Comparison of ENCODE assay signal across 10 cellular contexts in the genomic region with DNA sequence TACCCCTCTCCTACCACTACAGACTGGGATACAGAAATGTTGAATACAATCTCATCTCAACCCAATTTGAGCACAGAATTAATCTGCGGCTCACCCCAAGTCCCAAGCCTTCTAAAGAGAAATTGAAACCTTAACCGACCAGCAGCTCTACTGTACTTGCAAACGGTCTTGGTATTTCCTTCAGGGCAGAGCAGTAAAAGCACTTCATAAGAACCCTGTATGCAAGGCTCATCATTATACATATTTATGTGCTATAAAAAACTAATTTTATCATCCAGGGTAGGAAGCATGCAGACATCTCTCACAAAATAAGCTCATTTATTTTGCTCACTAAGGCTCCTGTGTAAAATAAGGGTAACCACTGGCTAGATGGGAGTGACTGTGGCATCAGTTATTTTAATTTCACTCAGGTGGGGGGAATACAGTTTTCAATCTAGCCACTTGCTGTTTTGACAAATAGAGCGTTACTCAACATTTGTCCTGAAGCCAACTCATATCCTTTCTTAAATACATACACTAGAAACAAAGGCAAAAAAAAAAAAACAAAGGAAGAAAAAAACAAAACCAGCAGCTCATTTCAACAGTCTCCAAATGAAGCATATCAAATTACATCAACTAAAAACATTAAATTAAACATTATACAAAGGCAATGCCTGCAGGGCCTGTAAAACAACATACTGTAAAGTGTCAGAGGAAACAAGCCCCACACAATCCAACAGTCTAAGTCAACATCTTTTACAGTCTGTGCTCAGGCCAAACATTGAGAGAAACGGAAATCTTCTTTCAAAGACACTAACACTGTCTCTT.
DNase-seq lines count a peak whose midpoint lies in the region; ATAC-seq and TF ChIP-seq lines count a peak whose summit lies in the region.
"Had no signal": no experiment of that assay in that cellular context is flagged by ENCODE, and none has a peak within 500 bp of the region (broad histone marks: within the 10 kb centered on the region; RNA-seq: fewer than 3 reads in every experiment).

No MANE protein-coding gene starts in this region.

- no peaks in the 10 kb centered on the region for H3K9me3 Mint-ChIP-seq in CD4-positive, alpha-beta memory T cell
- no peaks in the 10 kb centered on the region for H3K9me3 Mint-ChIP-seq in WTC11
- H3K9me3 Mint-ChIP-seq: activated naive CD4-positive, alpha-beta T cell treated with anti-CD3 and anti-CD28 coated beads, Interleukin-2, amount 10 ng/mL, durations not matched to agents 7 days and 5 days had no signal

- TF ChIP-seq CTCF in MM.1S (IDR thresholded peaks at IDR 0.05; ENCODE audit: low read length), result no peak
- no peak for TF ChIP-seq CTCF in WTC11 (IDR thresholded peaks at IDR 0.05)
- TF ChIP-seq CTCF in GM13976 (IDR thresholded peaks at IDR 0.05; ENCODE audit: borderline replicate concordance, control extremely low read depth, extremely low read depth, insufficient read depth, missing control alignments), result no peak

- H4K20me1 ChIP-seq in MM.1S (ENCODE audit: insufficient read depth, low read length), result no peaks in the 10 kb centered on the region

- H3K79me2 ChIP-seq in MM.1S (ENCODE audit: low read length), result no peaks in the 10 kb centered on the region

- no peaks in the 10 kb centered on the region for H3K27me3 ChIP-seq in CD4-positive, alpha-beta memory T cell (ENCODE audit: insufficient read depth, low read length)
- H3K27me3 ChIP-seq in MM.1S (replicated peaks; ENCODE audit: insufficient read depth, low read length), result no peaks in the 10 kb centered on the region

- no peak overlapping the region for H3K27ac ChIP-seq in CD4-positive, alpha-beta memory T cell (ENCODE audit: low read depth, low read length)
- H3K27ac ChIP-seq in MM.1S (ENCODE audit: low read length), result peak overlapping the region; percentile 50; the same call in 1 of the 2 replicates

- intact Hi-C loops in CD4-positive, alpha-beta memory T cell (cut with micrococcal nuclease), result no loop called here

- peaks cover 10 to 16% (median 13%) of the 10 kb centered on the region in 4 donors for H3K4me1 Mint-ChIP-seq in CD4-positive, alpha-beta memory T cell
- peaks cover 16% of the 10 kb centered on the region for H3K4me1 Mint-ChIP-seq in WTC11

- in situ Hi-C loops in GM13976 (cut with MboI; ENCODE audit: low sequenced_read_pairs, unreplicated experiment), result no loop called here

- peak overlapping the region in 6 of 7 donors; percentile 2 to 80 (median 60) for H3K27ac Mint-ChIP-seq in CD4-positive, alpha-beta memory T cell
- H3K27ac Mint-ChIP-seq in WTC11, result peak overlapping the region; percentile 82

- no peaks in the 10 kb centered on the region for H3K9me2 ChIP-seq in MM.1S (replicated peaks; ENCODE audit: insufficient read depth, low read length)

- H3K4me3 ChIP-seq in CD4-positive, alpha-beta memory T cell (ENCODE audit: low read length in 2 of 2), result no peak overlapping the region
- H3K4me3 ChIP-seq in MM.1S (ENCODE audit: low read length), result peak overlapping the region; percentile 49

- no peaks in the 10 kb centered on the region for H3K27me3 Mint-ChIP-seq in CD4-positive, alpha-beta memory T cell
- no peaks in the 10 kb centered on the region for H3K27me3 Mint-ChIP-seq in WTC11 (ENCODE audit: low read depth)
- H3K27me3 Mint-ChIP-seq: activated naive CD4-positive, alpha-beta T cell treated with anti-CD3 and anti-CD28 coated beads, Interleukin-2, amount 10 ng/mL, durations not matched to agents 7 days and 5 days had no signal

- peaks cover 19 to 21% of the 10 kb centered on the region in 2 donors for H3K36me3 Mint-ChIP-seq in CD4-positive, alpha-beta memory T cell
- H3K36me3 Mint-ChIP-seq in WTC11, result no peaks in the 10 kb centered on the region; the same call in 1 of the 2 replicates

- 0 out of 2 replicates have a peak, but pooled peaks cover 6% of the 10 kb centered on the region for H3F3A ChIP-seq in MM.1S (ENCODE audit: insufficient read depth, low read length)

- H2AFZ ChIP-seq in MM.1S (ENCODE audit: low read length), result 0 out of 2 replicates have a peak overlapping the region, but pooled peaks have one; percentile 46

- H3K36me3 ChIP-seq in CD4-positive, alpha-beta memory T cell (ENCODE audit: insufficient read depth, low read length), result no peaks in the 10 kb centered on the region
- H3K36me3 ChIP-seq in MM.1S (replicated peaks; ENCODE audit: insufficient read depth, low read length), result no peaks in the 10 kb centered on the region

- H3K9ac ChIP-seq in MM.1S (ENCODE audit: low read length), result peak overlapping the region; percentile 37; the same call in 1 of the 2 replicates

- peak overlapping the region in 5 of 8 donors; percentile 38 to 68 (median 60) for H3K4me3 Mint-ChIP-seq in CD4-positive, alpha-beta memory T cell
- no peak overlapping the region for H3K4me3 Mint-ChIP-seq in WTC11
- H3K4me3 Mint-ChIP-seq: activated naive CD4-positive, alpha-beta T cell treated with anti-CD3 and anti-CD28 coated beads, Interleukin-2, amount 10 ng/mL, durations not matched to agents 7 days and 5 days had no signal

- POLR2A ChIA-PET in CD4-positive, alpha-beta memory T cell (lab: Charles Lee; ENCODE audit: partially characterized antibody), result no interaction called here
- POLR2A ChIA-PET in WTC11 (lab: Charles Lee), result no interaction called here

- CTCF ChIA-PET in CD4-positive, alpha-beta memory T cell (lab: Charles Lee; ENCODE audit: partially characterized antibody), result interaction anchor here (1.1 kb wide), 1 partner anchor 12 kb away, joined by 5 read pairs; no protein-coding TSS in a partner anchor
- CTCF ChIA-PET in WTC11 (lab: Charles Lee), result interaction anchor here (1.5 to 2.1 kb wide), 3 partner anchors 35 to 255 kb away, joined by 4 to 6 read pairs (median 6); no protein-coding TSS in a partner anchor

- no peaks in the 10 kb centered on the region for H3K9me3 ChIP-seq in CD4-positive, alpha-beta memory T cell (ENCODE audit: control insufficient read depth in 1 of 2, low read length in 2 of 2)
- H3K9me3 ChIP-seq in MM.1S (replicated peaks; ENCODE audit: insufficient read depth, low read length), result no peaks in the 10 kb centered on the region

- no peak for DNase-seq in CD4-positive, alpha-beta memory T cell
- peak; percentile 70 for DNase-seq in MM.1S
- no peak for DNase-seq in WTC11 (ENCODE audit: low spot score)
- peak; percentile 53 for DNase-seq in left kidney (ENCODE audit: low read depth, low spot score)
- DNase-seq in NCI-H1694 treated with DMSO at 0.1 percent for 48 hours (lab: John Stamatoyannopoulos, UW), result no peak
- DNase-seq in anterior cingulate cortex (lab: John Stamatoyannopoulos, UW), result no peak
- DNase-seq in GM13976 (ENCODE audit: low spot score), result no peak
- DNase-seq: activated naive CD4-positive, alpha-beta T cell treated with anti-CD3 and anti-CD28 coated beads, Interleukin-2, amount 10 ng/mL, durations not matched to agents 7 days and 5 days; left cardiac atrium had no signal

- ATAC-seq in WTC11 (no peak), HG03460 (IDR thresholded peaks at IDR 0.05; ENCODE audit: unreplicated experiment) (no peak)
- ATAC-seq: left cardiac atrium had no signal

- H3K4me1 ChIP-seq in CD4-positive, alpha-beta memory T cell (ENCODE audit: insufficient read depth, low read length), result no peaks in the 10 kb centered on the region
- peaks cover 13% of the 10 kb centered on the region; the same call in 1 of the 2 replicates for H3K4me1 ChIP-seq in MM.1S (ENCODE audit: low read length)

- H3K4me2 ChIP-seq in MM.1S (ENCODE audit: low read depth, low read length), result peak overlapping the region; percentile 45

TF ChIP-seq in WTC11, 78 proteins besides CTCF, POLR2A, EP300 and RAD21:
- TF ChIP-seq FOXP1 (CRISPR knock-in tag; IDR thresholded peaks at IDR 0.05; ENCODE audit: borderline replicate concordance), result no peak
- TF ChIP-seq, protein P1, sequence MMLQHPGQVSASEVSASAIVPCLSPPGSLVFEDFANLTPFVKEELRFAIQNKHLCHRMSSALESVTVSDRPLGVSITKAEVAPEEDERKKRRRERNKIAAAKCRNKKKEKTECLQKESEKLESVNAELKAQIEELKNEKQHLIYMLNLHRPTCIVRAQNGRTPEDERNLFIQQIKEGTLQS (CRISPR knock-in tag; conservative IDR thresholded peaks at IDR 0.05), result no peak
- TF ChIP-seq, protein P2, sequence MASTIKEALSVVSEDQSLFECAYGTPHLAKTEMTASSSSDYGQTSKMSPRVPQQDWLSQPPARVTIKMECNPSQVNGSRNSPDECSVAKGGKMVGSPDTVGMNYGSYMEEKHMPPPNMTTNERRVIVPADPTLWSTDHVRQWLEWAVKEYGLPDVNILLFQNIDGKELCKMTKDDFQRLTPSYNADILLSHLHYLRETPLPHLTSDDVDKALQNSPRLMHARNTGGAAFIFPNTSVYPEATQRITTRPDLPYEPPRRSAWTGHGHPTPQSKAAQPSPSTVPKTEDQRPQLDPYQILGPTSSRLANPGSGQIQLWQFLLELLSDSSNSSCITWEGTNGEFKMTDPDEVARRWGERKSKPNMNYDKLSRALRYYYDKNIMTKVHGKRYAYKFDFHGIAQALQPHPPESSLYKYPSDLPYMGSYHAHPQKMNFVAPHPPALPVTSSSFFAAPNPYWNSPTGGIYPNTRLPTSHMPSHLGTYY (CRISPR knock-in tag; IDR thresholded peaks at IDR 0.05), result no peak
- TF ChIP-seq ZNF396 (CRISPR knock-in tag; IDR thresholded peaks at IDR 0.05; ENCODE audit: borderline replicate concordance), result no peak
- TF ChIP-seq, protein P3, sequence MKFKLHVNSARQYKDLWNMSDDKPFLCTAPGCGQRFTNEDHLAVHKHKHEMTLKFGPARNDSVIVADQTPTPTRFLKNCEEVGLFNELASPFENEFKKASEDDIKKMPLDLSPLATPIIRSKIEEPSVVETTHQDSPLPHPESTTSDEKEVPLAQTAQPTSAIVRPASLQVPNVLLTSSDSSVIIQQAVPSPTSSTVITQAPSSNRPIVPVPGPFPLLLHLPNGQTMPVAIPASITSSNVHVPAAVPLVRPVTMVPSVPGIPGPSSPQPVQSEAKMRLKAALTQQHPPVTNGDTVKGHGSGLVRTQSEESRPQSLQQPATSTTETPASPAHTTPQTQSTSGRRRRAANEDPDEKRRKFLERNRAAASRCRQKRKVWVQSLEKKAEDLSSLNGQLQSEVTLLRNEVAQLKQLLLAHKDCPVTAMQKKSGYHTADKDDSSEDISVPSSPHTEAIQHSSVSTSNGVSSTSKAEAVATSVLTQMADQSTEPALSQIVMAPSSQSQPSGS (CRISPR knock-in tag; IDR thresholded peaks at IDR 0.05; ENCODE audit: borderline replicate concordance, low read depth), result no peak

Comparison
In these comparisons a context has a peak if more than half of its experiments do, and no peak if none do; other contexts are left out.
1. DNase-seq: peak in MM.1S (single experiment) and left kidney (single experiment); none in CD4-positive, alpha-beta memory T cell (0 of 5), WTC11 (single experiment), NCI-H1694 treated with DMSO at 0.1 percent for 48 hours (single experiment), anterior cingulate cortex (0 of 58) and GM13976 (single experiment).